ENCODE assay signal across 3 cellular contexts in the genomic region with DNA sequence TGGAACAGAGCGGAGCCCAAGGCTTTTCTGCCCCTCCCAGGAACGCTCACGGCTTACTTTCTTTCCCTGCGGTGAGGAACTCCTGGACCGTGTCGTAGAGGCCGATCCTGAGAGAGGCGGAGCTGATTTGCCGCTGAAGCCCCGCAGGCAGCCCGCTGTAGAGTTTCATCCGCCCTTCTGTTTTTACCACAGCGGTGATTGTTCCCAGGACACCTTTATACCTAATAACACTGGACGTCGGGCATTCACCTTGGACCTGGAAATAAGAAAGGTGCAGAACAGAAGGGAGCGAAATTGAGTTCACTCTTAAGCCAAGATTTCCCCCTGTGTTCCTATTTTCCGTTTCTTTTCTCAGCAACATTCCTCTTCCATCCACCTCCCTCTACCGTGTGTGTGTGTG.
TF ChIP-seq lines count a peak whose summit lies in the region.

No MANE protein-coding gene starts in this region.

TF ChIP-seq in SK-N-SH, 30 proteins besides CTCF, POLR2A, EP300 and RAD21 (continues in another document):
- TF ChIP-seq, protein P1, sequence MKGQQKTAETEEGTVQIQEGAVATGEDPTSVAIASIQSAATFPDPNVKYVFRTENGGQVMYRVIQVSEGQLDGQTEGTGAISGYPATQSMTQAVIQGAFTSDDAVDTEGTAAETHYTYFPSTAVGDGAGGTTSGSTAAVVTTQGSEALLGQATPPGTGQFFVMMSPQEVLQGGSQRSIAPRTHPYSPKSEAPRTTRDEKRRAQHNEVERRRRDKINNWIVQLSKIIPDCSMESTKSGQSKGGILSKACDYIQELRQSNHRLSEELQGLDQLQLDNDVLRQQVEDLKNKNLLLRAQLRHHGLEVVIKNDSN (IDR thresholded peaks at IDR 0.05; ENCODE audit: borderline replicate concordance, low read depth): no peak
- no peak for TF ChIP-seq CHD2 (IDR thresholded peaks at IDR 0.05; ENCODE audit: low read length, partially characterized antibody)
- TF ChIP-seq, protein P2, sequence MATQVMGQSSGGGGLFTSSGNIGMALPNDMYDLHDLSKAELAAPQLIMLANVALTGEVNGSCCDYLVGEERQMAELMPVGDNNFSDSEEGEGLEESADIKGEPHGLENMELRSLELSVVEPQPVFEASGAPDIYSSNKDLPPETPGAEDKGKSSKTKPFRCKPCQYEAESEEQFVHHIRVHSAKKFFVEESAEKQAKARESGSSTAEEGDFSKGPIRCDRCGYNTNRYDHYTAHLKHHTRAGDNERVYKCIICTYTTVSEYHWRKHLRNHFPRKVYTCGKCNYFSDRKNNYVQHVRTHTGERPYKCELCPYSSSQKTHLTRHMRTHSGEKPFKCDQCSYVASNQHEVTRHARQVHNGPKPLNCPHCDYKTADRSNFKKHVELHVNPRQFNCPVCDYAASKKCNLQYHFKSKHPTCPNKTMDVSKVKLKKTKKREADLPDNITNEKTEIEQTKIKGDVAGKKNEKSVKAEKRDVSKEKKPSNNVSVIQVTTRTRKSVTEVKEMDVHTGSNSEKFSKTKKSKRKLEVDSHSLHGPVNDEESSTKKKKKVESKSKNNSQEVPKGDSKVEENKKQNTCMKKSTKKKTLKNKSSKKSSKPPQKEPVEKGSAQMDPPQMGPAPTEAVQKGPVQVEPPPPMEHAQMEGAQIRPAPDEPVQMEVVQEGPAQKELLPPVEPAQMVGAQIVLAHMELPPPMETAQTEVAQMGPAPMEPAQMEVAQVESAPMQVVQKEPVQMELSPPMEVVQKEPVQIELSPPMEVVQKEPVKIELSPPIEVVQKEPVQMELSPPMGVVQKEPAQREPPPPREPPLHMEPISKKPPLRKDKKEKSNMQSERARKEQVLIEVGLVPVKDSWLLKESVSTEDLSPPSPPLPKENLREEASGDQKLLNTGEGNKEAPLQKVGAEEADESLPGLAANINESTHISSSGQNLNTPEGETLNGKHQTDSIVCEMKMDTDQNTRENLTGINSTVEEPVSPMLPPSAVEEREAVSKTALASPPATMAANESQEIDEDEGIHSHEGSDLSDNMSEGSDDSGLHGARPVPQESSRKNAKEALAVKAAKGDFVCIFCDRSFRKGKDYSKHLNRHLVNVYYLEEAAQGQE (IDR thresholded peaks at IDR 0.05; ENCODE audit: low read depth, low read length): no peak
- no peak for TF ChIP-seq RFX5 (IDR thresholded peaks at IDR 0.05; ENCODE audit: low read length)
- no peak for TF ChIP-seq TCF12 (IDR thresholded peaks at IDR 0.05)
- no peak for TF ChIP-seq FOXJ3 (CRISPR knock-in tag; IDR thresholded peaks at IDR 0.05)
- TF ChIP-seq, protein P3, sequence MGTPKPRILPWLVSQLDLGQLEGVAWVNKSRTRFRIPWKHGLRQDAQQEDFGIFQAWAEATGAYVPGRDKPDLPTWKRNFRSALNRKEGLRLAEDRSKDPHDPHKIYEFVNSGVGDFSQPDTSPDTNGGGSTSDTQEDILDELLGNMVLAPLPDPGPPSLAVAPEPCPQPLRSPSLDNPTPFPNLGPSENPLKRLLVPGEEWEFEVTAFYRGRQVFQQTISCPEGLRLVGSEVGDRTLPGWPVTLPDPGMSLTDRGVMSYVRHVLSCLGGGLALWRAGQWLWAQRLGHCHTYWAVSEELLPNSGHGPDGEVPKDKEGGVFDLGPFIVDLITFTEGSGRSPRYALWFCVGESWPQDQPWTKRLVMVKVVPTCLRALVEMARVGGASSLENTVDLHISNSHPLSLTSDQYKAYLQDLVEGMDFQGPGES (IDR thresholded peaks at IDR 0.05; ENCODE audit: low read depth, low read length): no peak
- no peak for TF ChIP-seq NFIC (IDR thresholded peaks at IDR 0.05; ENCODE audit: borderline replicate concordance)
- no peak for TF ChIP-seq NRF1 (IDR thresholded peaks at IDR 0.05; ENCODE audit: low read depth, low read length)
- TF ChIP-seq USF2 (IDR thresholded peaks at IDR 0.05; ENCODE audit: borderline replicate concordance, low read depth, low read length): no peak
- TF ChIP-seq GATA2 (CRISPR knock-in tag; IDR thresholded peaks at IDR 0.05): no peak
- TF ChIP-seq SIN3A (IDR thresholded peaks at IDR 0.05; ENCODE audit: borderline replicate concordance, low read depth, low read length): no peak
- no peak for TF ChIP-seq RXRA (IDR thresholded peaks at IDR 0.05; ENCODE audit: borderline replicate concordance, low read depth)
- no peak for TF ChIP-seq RCOR1 (IDR thresholded peaks at IDR 0.05; ENCODE audit: low read length)

TF ChIP-seq in SK-N-SH treated with all-trans-retinoic acid at 6 μM for 48 hours, 23 proteins besides CTCF, POLR2A, EP300 and RAD21 (continues in another document):
- TF ChIP-seq TCF4 (CRISPR knock-in tag; IDR thresholded peaks at IDR 0.05; ENCODE audit: borderline replicate concordance) (no peak), CSDC2 (CRISPR knock-in tag; IDR thresholded peaks at IDR 0.05) (no peak), ESRRG (CRISPR knock-in tag; IDR thresholded peaks at IDR 0.05) (no peak), POU6F1 (CRISPR knock-in tag; IDR thresholded peaks at IDR 0.05; ENCODE audit: borderline replicate concordance, low read depth) (no peak), TOX (CRISPR knock-in tag; IDR thresholded peaks at IDR 0.05; ENCODE audit: borderline replicate concordance) (no peak), RARB (CRISPR knock-in tag; IDR thresholded peaks at IDR 0.05) (no peak), ZNF565 (CRISPR knock-in tag; conservative IDR thresholded peaks at IDR 0.05; ENCODE audit: low read depth) (no peak), ZNF70 (CRISPR knock-in tag; IDR thresholded peaks at IDR 0.05) (no peak), ZC3H10 (CRISPR knock-in tag; IDR thresholded peaks at IDR 0.05) (no peak), ISL1 (CRISPR knock-in tag; IDR thresholded peaks at IDR 0.05) (no peak), GLIS3 (CRISPR knock-in tag; IDR thresholded peaks at IDR 0.05) (no peak), ZFP30 (CRISPR knock-in tag; IDR thresholded peaks at IDR 0.05) (no peak), OSR1 (CRISPR knock-in tag; IDR thresholded peaks at IDR 0.05) (no peak), BACH2 (CRISPR knock-in tag; IDR thresholded peaks at IDR 0.05; ENCODE audit: borderline replicate concordance) (no peak)
- TF ChIP-seq, protein P4, sequence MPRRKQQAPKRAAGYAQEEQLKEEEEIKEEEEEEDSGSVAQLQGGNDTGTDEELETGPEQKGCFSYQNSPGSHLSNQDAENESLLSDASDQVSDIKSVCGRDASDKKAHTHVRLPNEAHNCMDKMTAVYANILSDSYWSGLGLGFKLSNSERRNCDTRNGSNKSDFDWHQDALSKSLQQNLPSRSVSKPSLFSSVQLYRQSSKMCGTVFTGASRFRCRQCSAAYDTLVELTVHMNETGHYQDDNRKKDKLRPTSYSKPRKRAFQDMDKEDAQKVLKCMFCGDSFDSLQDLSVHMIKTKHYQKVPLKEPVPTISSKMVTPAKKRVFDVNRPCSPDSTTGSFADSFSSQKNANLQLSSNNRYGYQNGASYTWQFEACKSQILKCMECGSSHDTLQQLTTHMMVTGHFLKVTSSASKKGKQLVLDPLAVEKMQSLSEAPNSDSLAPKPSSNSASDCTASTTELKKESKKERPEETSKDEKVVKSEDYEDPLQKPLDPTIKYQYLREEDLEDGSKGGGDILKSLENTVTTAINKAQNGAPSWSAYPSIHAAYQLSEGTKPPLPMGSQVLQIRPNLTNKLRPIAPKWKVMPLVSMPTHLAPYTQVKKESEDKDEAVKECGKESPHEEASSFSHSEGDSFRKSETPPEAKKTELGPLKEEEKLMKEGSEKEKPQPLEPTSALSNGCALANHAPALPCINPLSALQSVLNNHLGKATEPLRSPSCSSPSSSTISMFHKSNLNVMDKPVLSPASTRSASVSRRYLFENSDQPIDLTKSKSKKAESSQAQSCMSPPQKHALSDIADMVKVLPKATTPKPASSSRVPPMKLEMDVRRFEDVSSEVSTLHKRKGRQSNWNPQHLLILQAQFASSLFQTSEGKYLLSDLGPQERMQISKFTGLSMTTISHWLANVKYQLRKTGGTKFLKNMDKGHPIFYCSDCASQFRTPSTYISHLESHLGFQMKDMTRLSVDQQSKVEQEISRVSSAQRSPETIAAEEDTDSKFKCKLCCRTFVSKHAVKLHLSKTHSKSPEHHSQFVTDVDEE (CRISPR knock-in tag; IDR thresholded peaks at IDR 0.05): no peak

TF ChIP-seq in GM12878, 131 proteins besides CTCF, POLR2A, EP300 and RAD21:
- TF ChIP-seq, protein P5, sequence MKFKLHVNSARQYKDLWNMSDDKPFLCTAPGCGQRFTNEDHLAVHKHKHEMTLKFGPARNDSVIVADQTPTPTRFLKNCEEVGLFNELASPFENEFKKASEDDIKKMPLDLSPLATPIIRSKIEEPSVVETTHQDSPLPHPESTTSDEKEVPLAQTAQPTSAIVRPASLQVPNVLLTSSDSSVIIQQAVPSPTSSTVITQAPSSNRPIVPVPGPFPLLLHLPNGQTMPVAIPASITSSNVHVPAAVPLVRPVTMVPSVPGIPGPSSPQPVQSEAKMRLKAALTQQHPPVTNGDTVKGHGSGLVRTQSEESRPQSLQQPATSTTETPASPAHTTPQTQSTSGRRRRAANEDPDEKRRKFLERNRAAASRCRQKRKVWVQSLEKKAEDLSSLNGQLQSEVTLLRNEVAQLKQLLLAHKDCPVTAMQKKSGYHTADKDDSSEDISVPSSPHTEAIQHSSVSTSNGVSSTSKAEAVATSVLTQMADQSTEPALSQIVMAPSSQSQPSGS (IDR thresholded peaks at IDR 0.05; ENCODE audit: low read length): no peak
- TF ChIP-seq, protein P3 (IDR thresholded peaks at IDR 0.05): no peak
- TF ChIP-seq ZNF24 (IDR thresholded peaks at IDR 0.05): no peak
- no peak for TF ChIP-seq ELK1 (IDR thresholded peaks at IDR 0.05; ENCODE audit: low read depth, low read length)
- no peak for TF ChIP-seq NKRF (conservative IDR thresholded peaks at IDR 0.05)
- TF ChIP-seq POLR2AphosphoS5 (IDR thresholded peaks at IDR 0.05; ENCODE audit: low read length): no peak
- no peak for TF ChIP-seq NBN (IDR thresholded peaks at IDR 0.05)
- no peak for TF ChIP-seq GABPA (IDR thresholded peaks at IDR 0.05; ENCODE audit: low read depth)
- TF ChIP-seq, protein P6, sequence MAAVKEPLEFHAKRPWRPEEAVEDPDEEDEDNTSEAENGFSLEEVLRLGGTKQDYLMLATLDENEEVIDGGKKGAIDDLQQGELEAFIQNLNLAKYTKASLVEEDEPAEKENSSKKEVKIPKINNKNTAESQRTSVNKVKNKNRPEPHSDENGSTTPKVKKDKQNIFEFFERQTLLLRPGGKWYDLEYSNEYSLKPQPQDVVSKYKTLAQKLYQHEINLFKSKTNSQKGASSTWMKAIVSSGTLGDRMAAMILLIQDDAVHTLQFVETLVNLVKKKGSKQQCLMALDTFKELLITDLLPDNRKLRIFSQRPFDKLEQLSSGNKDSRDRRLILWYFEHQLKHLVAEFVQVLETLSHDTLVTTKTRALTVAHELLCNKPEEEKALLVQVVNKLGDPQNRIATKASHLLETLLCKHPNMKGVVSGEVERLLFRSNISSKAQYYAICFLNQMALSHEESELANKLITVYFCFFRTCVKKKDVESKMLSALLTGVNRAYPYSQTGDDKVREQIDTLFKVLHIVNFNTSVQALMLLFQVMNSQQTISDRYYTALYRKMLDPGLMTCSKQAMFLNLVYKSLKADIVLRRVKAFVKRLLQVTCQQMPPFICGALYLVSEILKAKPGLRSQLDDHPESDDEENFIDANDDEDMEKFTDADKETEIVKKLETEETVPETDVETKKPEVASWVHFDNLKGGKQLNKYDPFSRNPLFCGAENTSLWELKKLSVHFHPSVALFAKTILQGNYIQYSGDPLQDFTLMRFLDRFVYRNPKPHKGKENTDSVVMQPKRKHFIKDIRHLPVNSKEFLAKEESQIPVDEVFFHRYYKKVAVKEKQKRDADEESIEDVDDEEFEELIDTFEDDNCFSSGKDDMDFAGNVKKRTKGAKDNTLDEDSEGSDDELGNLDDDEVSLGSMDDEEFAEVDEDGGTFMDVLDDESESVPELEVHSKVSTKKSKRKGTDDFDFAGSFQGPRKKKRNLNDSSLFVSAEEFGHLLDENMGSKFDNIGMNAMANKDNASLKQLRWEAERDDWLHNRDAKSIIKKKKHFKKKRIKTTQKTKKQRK (IDR thresholded peaks at IDR 0.05; ENCODE audit: low read depth, low read length): no peak
- no peak for TF ChIP-seq PAX8 (IDR thresholded peaks at IDR 0.05)
- no peak for TF ChIP-seq HDAC2 (IDR thresholded peaks at IDR 0.05)
- TF ChIP-seq ATF3 (IDR thresholded peaks at IDR 0.05; ENCODE audit: borderline replicate concordance, extremely low read depth, low read depth, low read length): no peak
- TF ChIP-seq TARDBP (IDR thresholded peaks at IDR 0.05; ENCODE audit: borderline replicate concordance): no peak
- TF ChIP-seq EGR1 (IDR thresholded peaks at IDR 0.05; ENCODE audit: borderline replicate concordance in 1 of 2, low read depth in 2 of 2, low read length in 2 of 2): no peak
- no peak for TF ChIP-seq JUNB (IDR thresholded peaks at IDR 0.05)
